In the genomic region with DNA sequence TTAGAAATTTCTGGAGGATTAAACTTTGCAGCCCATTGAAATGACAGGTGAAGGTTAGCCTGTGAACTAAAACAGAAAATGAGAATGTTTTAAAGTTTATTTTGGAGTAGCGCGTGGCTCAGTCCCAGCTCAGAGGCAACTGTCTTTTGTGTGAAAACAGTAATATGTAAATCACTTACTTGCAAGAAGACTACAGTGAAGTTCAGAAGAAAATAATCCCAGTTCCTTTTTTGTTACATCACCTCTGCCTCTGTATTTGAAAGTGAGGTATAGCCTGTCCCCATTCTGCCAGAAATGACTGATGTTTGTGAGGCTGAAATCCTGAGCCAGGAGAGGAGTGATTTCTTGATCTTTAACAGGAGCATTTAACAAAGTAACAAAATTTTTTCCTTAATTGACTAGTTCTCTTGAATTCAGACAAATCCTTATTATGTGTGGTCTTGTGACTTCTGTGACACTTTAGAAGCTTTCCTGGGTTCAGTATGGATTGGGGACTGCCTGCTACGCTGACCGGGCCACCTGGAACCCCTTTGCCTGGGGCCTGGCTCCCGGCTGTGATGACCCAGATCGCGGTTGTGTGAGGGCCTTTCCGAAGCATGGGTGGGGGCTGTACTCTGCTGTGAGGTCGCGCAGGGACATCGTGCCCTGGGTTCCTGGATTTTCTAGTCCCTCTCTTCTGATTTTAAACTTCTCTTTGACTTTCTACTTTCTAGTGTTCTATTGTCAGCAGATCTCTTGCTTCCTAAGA, we compare ENCODE assay signal across 1 cellular context.
A peak's percentile ranks its signal among the peaks of the same experiment; 100 is the strongest.
TF ChIP-seq lines count a peak whose summit lies in the region.

No MANE protein-coding gene starts in this region.

TF ChIP-seq in GM12878, 131 proteins besides CTCF, POLR2A, EP300 and RAD21 (continued from another document and continues in another):
- TF ChIP-seq, protein P1, sequence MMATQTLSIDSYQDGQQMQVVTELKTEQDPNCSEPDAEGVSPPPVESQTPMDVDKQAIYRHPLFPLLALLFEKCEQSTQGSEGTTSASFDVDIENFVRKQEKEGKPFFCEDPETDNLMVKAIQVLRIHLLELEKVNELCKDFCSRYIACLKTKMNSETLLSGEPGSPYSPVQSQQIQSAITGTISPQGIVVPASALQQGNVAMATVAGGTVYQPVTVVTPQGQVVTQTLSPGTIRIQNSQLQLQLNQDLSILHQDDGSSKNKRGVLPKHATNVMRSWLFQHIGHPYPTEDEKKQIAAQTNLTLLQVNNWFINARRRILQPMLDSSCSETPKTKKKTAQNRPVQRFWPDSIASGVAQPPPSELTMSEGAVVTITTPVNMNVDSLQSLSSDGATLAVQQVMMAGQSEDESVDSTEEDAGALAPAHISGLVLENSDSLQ (IDR thresholded peaks at IDR 0.05), result peak; percentile 74; the same call in 1 of the 2 replicates
- TF ChIP-seq SMAD5 (IDR thresholded peaks at IDR 0.05; ENCODE audit: low read depth), result no peak
- no peak for TF ChIP-seq SUPT20H (IDR thresholded peaks at IDR 0.05; ENCODE audit: borderline replicate concordance, control insufficient read depth, low read depth, low read length)
- peak; percentile 51; the same call in 1 of the 2 replicates for TF ChIP-seq EED (IDR thresholded peaks at IDR 0.05; ENCODE audit: low read depth)
- no peak for TF ChIP-seq RFX5 (IDR thresholded peaks at IDR 0.05; ENCODE audit: low read depth, low read length)
- no peak for TF ChIP-seq BRCA1 (IDR thresholded peaks at IDR 0.05; ENCODE audit: low read depth, low read length)
- TF ChIP-seq TCF7 (IDR thresholded peaks at IDR 0.05; ENCODE audit: borderline replicate concordance), result no peak
- no peak for TF ChIP-seq YBX1 (IDR thresholded peaks at IDR 0.05)
- TF ChIP-seq RBBP5 (conservative IDR thresholded peaks at IDR 0.05), result no peak
- no peak for TF ChIP-seq ZZZ3 (IDR thresholded peaks at IDR 0.05; ENCODE audit: control insufficient read depth, insufficient read length, low read depth)
- no peak for TF ChIP-seq SRF (IDR thresholded peaks at IDR 0.05; ENCODE audit: low read depth in 2 of 2, low read length in 2 of 2)
- TF ChIP-seq FOXK2 (IDR thresholded peaks at IDR 0.05), result no peak
- no peak for TF ChIP-seq SREBF2 (IDR thresholded peaks at IDR 0.05; ENCODE audit: low read length)
- TF ChIP-seq MYB (IDR thresholded peaks at IDR 0.05; ENCODE audit: borderline replicate concordance, low read depth, low read length), result no peak; the same call in 1 of the 2 replicates
- TF ChIP-seq SIN3A (IDR thresholded peaks at IDR 0.05; ENCODE audit: low read depth, low read length), result no peak
- no peak for TF ChIP-seq TCF3 (IDR thresholded peaks at IDR 0.05; ENCODE audit: borderline replicate concordance, insufficient read depth, low read depth, low read length)
- TF ChIP-seq BHLHE40 (IDR thresholded peaks at IDR 0.05; ENCODE audit: borderline replicate concordance in 1 of 2, low read depth in 2 of 2, low read length in 1 of 2), result peak; percentile 31 to 49; a peak in 1 of 4 replicates
- TF ChIP-seq ZNF384 (IDR thresholded peaks at IDR 0.05; ENCODE audit: borderline replicate concordance, low read depth, low read length), result no peak
- TF ChIP-seq JUND (IDR thresholded peaks at IDR 0.05; ENCODE audit: low read depth, low read length), result peak; percentile 47; the same call in 1 of the 2 replicates
- TF ChIP-seq POLR2AphosphoS2 (IDR thresholded peaks at IDR 0.05; ENCODE audit: low read depth, low read length), result no peak
- no peak for TF ChIP-seq NRF1 (conservative IDR thresholded peaks at IDR 0.05; ENCODE audit: low read depth, low read length)
- no peak for TF ChIP-seq ZNF217 (IDR thresholded peaks at IDR 0.05)
- TF ChIP-seq, protein P2, sequence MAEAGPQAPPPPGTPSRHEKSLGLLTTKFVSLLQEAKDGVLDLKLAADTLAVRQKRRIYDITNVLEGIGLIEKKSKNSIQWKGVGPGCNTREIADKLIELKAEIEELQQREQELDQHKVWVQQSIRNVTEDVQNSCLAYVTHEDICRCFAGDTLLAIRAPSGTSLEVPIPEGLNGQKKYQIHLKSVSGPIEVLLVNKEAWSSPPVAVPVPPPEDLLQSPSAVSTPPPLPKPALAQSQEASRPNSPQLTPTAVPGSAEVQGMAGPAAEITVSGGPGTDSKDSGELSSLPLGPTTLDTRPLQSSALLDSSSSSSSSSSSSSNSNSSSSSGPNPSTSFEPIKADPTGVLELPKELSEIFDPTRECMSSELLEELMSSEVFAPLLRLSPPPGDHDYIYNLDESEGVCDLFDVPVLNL (IDR thresholded peaks at IDR 0.05; ENCODE audit: low read depth, low read length), result no peak
- no peak; the same call in 1 of the 2 replicates for TF ChIP-seq ZNF207 (IDR thresholded peaks at IDR 0.05; ENCODE audit: borderline replicate concordance)
- TF ChIP-seq TAF1 (IDR thresholded peaks at IDR 0.05; ENCODE audit: borderline replicate concordance, low read depth, low read length), result no peak
- TF ChIP-seq ZNF24 (IDR thresholded peaks at IDR 0.05), result peak; percentile 69
- TF ChIP-seq ESRRA (IDR thresholded peaks at IDR 0.05; ENCODE audit: low read length), result no peak
- peak; percentile 75 for TF ChIP-seq DPF2 (IDR thresholded peaks at IDR 0.05)
- TF ChIP-seq NR2F1 (conservative IDR thresholded peaks at IDR 0.05), result no peak
- no peak for TF ChIP-seq RELA (IDR thresholded peaks at IDR 0.05; ENCODE audit: borderline replicate concordance, partially characterized antibody)
- no peak for TF ChIP-seq PAX5 (IDR thresholded peaks at IDR 0.05; ENCODE audit: borderline replicate concordance, low read depth, low read length)
- TF ChIP-seq, protein P3, sequence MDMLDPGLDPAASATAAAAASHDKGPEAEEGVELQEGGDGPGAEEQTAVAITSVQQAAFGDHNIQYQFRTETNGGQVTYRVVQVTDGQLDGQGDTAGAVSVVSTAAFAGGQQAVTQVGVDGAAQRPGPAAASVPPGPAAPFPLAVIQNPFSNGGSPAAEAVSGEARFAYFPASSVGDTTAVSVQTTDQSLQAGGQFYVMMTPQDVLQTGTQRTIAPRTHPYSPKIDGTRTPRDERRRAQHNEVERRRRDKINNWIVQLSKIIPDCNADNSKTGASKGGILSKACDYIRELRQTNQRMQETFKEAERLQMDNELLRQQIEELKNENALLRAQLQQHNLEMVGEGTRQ (IDR thresholded peaks at IDR 0.05; ENCODE audit: borderline replicate concordance, low read depth, low read length), result no peak
- TF ChIP-seq, protein P4, sequence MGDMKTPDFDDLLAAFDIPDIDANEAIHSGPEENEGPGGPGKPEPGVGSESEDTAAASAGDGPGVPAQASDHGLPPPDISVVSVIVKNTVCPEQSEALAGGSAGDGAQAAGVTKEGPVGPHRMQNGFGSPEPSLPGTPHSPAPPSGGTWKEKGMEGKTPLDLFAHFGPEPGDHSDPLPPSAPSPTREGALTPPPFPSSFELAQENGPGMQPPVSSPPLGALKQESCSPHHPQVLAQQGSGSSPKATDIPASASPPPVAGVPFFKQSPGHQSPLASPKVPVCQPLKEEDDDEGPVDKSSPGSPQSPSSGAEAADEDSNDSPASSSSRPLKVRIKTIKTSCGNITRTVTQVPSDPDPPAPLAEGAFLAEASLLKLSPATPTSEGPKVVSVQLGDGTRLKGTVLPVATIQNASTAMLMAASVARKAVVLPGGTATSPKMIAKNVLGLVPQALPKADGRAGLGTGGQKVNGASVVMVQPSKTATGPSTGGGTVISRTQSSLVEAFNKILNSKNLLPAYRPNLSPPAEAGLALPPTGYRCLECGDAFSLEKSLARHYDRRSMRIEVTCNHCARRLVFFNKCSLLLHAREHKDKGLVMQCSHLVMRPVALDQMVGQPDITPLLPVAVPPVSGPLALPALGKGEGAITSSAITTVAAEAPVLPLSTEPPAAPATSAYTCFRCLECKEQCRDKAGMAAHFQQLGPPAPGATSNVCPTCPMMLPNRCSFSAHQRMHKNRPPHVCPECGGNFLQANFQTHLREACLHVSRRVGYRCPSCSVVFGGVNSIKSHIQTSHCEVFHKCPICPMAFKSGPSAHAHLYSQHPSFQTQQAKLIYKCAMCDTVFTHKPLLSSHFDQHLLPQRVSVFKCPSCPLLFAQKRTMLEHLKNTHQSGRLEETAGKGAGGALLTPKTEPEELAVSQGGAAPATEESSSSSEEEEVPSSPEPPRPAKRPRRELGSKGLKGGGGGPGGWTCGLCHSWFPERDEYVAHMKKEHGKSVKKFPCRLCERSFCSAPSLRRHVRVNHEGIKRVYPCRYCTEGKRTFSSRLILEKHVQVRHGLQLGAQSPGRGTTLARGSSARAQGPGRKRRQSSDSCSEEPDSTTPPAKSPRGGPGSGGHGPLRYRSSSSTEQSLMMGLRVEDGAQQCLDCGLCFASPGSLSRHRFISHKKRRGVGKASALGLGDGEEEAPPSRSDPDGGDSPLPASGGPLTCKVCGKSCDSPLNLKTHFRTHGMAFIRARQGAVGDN (IDR thresholded peaks at IDR 0.05), result peak; percentile 52; the same call in 1 of the 2 replicates
- TF ChIP-seq BCL11A (IDR thresholded peaks at IDR 0.05; ENCODE audit: low read depth, low read length), result peak; percentile 33; the same call in 1 of the 2 replicates
- TF ChIP-seq, protein P5, sequence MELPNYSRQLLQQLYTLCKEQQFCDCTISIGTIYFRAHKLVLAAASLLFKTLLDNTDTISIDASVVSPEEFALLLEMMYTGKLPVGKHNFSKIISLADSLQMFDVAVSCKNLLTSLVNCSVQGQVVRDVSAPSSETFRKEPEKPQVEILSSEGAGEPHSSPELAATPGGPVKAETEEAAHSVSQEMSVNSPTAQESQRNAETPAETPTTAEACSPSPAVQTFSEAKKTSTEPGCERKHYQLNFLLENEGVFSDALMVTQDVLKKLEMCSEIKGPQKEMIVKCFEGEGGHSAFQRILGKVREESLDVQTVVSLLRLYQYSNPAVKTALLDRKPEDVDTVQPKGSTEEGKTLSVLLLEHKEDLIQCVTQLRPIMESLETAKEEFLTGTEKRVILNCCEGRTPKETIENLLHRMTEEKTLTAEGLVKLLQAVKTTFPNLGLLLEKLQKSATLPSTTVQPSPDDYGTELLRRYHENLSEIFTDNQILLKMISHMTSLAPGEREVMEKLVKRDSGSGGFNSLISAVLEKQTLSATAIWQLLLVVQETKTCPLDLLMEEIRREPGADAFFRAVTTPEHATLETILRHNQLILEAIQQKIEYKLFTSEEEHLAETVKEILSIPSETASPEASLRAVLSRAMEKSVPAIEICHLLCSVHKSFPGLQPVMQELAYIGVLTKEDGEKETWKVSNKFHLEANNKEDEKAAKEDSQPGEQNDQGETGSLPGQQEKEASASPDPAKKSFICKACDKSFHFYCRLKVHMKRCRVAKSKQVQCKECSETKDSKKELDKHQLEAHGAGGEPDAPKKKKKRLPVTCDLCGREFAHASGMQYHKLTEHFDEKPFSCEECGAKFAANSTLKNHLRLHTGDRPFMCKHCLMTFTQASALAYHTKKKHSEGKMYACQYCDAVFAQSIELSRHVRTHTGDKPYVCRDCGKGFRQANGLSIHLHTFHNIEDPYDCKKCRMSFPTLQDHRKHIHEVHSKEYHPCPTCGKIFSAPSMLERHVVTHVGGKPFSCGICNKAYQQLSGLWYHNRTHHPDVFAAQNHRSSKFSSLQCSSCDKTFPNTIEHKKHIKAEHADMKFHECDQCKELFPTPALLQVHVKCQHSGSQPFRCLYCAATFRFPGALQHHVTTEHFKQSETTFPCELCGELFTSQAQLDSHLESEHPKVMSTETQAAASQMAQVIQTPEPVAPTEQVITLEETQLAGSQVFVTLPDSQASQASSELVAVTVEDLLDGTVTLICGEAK (IDR thresholded peaks at IDR 0.05; ENCODE audit: borderline replicate concordance), result no peak
- no peak for TF ChIP-seq NR2C2 (IDR thresholded peaks at IDR 0.05; ENCODE audit: borderline replicate concordance, control insufficient read depth, insufficient read length, low read depth)
- TF ChIP-seq ZNF622 (IDR thresholded peaks at IDR 0.05), result no peak
- no peak for TF ChIP-seq HDGF (IDR thresholded peaks at IDR 0.05)
- peak; percentile 95 for TF ChIP-seq ATF7 (IDR thresholded peaks at IDR 0.05; ENCODE audit: low read depth)
- TF ChIP-seq KLF5 (IDR thresholded peaks at IDR 0.05; ENCODE audit: partially characterized antibody), result no peak
- no peak for TF ChIP-seq CHD1 (IDR thresholded peaks at IDR 0.05; ENCODE audit: low read depth, low read length)
- no peak for TF ChIP-seq MYC (IDR thresholded peaks at IDR 0.05; ENCODE audit: insufficient read depth, insufficient read length, insufficient replicate concordance, low read length, severe bottlenecking)
- TF ChIP-seq, protein P6, sequence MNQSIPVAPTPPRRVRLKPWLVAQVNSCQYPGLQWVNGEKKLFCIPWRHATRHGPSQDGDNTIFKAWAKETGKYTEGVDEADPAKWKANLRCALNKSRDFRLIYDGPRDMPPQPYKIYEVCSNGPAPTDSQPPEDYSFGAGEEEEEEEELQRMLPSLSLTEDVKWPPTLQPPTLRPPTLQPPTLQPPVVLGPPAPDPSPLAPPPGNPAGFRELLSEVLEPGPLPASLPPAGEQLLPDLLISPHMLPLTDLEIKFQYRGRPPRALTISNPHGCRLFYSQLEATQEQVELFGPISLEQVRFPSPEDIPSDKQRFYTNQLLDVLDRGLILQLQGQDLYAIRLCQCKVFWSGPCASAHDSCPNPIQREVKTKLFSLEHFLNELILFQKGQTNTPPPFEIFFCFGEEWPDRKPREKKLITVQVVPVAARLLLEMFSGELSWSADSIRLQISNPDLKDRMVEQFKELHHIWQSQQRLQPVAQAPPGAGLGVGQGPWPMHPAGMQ (IDR thresholded peaks at IDR 0.05; ENCODE audit: borderline replicate concordance), result no peak
- no peak for TF ChIP-seq WRNIP1 (IDR thresholded peaks at IDR 0.05; ENCODE audit: borderline replicate concordance, low read depth, low read length)
- TF ChIP-seq RAD51 (IDR thresholded peaks at IDR 0.05), result no peak
- TF ChIP-seq, protein P7, sequence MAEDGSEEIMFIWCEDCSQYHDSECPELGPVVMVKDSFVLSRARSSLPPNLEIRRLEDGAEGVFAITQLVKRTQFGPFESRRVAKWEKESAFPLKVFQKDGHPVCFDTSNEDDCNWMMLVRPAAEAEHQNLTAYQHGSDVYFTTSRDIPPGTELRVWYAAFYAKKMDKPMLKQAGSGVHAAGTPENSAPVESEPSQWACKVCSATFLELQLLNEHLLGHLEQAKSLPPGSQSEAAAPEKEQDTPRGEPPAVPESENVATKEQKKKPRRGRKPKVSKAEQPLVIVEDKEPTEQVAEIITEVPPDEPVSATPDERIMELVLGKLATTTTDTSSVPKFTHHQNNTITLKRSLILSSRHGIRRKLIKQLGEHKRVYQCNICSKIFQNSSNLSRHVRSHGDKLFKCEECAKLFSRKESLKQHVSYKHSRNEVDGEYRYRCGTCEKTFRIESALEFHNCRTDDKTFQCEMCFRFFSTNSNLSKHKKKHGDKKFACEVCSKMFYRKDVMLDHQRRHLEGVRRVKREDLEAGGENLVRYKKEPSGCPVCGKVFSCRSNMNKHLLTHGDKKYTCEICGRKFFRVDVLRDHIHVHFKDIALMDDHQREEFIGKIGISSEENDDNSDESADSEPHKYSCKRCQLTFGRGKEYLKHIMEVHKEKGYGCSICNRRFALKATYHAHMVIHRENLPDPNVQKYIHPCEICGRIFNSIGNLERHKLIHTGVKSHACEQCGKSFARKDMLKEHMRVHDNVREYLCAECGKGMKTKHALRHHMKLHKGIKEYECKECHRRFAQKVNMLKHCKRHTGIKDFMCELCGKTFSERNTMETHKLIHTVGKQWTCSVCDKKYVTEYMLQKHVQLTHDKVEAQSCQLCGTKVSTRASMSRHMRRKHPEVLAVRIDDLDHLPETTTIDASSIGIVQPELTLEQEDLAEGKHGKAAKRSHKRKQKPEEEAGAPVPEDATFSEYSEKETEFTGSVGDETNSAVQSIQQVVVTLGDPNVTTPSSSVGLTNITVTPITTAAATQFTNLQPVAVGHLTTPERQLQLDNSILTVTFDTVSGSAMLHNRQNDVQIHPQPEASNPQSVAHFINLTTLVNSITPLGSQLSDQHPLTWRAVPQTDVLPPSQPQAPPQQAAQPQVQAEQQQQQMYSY (CRISPR knock-in tag; IDR thresholded peaks at IDR 0.05), result no peak
- no peak for TF ChIP-seq SMC3 (IDR thresholded peaks at IDR 0.05; ENCODE audit: borderline replicate concordance, low read length)
